11 cellular contexts compared by ENCODE assay signal in the genomic region with DNA sequence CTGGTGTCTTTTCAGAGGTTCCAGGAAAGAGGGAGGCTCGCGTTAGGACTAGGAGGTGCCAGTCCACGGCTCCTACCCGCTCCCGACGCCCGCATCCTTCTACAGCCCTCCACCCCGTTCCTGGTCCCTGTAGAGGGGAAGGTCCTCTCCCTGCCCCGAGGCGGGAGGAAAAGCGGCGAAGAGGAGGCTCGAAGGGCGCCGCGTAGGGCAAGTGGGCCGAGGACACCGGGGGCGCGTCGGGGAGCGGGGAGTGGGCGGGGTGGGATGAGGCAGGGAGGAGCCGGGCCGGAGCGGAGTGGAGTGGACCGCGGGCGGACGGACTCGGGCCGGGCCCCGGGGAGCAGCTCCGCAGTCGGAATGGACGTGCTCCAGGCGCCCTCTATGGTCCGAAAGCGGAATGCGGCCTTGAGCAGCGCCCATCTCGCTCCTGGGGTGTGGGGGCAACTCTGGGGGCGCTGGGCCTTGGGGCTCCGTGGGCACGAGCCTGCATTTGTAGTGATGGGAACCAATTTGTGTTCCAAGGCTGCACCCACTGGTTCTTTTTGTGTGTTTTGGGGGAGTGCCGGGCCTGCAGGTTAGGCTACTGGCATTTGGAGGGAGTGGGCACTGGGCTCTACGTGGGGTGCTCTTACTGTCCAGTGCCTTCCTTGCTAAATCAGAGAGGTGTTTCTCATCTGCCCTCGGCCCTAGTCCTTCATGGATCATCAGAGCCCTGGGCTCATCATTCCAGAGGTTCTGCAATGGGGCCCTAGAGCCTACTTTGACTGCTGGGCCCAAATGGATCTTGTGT. TPM values are rescaled to one million over a fixed set of nuclear protein-coding genes. Genes with fewer than 3 reads are reported as not detected.
DNase-seq lines count a peak whose midpoint lies in the region; ATAC-seq and TF ChIP-seq lines count a peak whose summit lies in the region.
"Had no signal": no experiment of that assay in that cellular context is flagged by ENCODE, and none has a peak within 500 bp of the region (broad histone marks: within the 10 kb centered on the region; RNA-seq: fewer than 3 reads in every experiment).

No MANE protein-coding gene starts in this region.

- peaks cover 15% of the 10 kb centered on the region for H3K4me1 Mint-ChIP-seq in osteocyte (ENCODE audit: unreplicated experiment)

- peak overlapping the region; percentile 82 for H3K4me3 ChIP-seq in BLaER1
- H3K4me3 ChIP-seq: uterus had no signal

- H3K9me3 ChIP-seq in BLaER1 = no peaks in the 10 kb centered on the region; the same call in 1 of the 2 replicates
- H3K9me3 ChIP-seq: uterus had no signal

- H3K36me3 Mint-ChIP-seq in osteocyte (ENCODE audit: unreplicated experiment) = peaks cover 12% of the 10 kb centered on the region

- intact Hi-C loops in head of caudate nucleus (cut with DNase I) = no loop called here

- peak; percentile 15 for TF ChIP-seq CTCF in osteocyte (IDR thresholded peaks at IDR 0.05)

- DNase-seq in head of caudate nucleus (peak in 33 of 42 donors; percentile 5 to 82 (median 53)), osteocyte (ENCODE audit: extremely low spot score, unreplicated experiment) (no peak), EL (no peak)
- no peak for DNase-seq in activated naive CD4-positive, alpha-beta T cell treated with Interleukin-2 at 50 U/mL for 16 hours
- DNase-seq: DMS153, uterus had no signal

- peak overlapping the region; percentile 94 for H3K27ac ChIP-seq in BLaER1
- H3K27ac ChIP-seq: epithelial cell of prostate, uterus had no signal

- H3K4me3 Mint-ChIP-seq in osteocyte (ENCODE audit: unreplicated experiment) = no peak overlapping the region

- peak overlapping the region; percentile 91 for H3K4me2 ChIP-seq in BLaER1

- H3K27ac Mint-ChIP-seq in osteocyte (ENCODE audit: unreplicated experiment) = no peak overlapping the region

- peaks cover 87% of the 10 kb centered on the region for H3K27me3 ChIP-seq in BLaER1

- H4K20me1 ChIP-seq in BLaER1 = peaks cover 99% of the 10 kb centered on the region

- ATAC-seq in SK-N-SH treated with all-trans-retinoic acid at 6 μM for 48 hours (peak; percentile 85), HG02884 (IDR thresholded peaks at IDR 0.05; ENCODE audit: unreplicated experiment) (no peak), GM21447 (IDR thresholded peaks at IDR 0.05; ENCODE audit: unreplicated experiment) (no peak)

- H3K4me1 ChIP-seq in BLaER1 = peaks cover 60% of the 10 kb centered on the region
- H3K4me1 ChIP-seq: uterus had no signal

- peak overlapping the region; percentile 95 for H3K9ac ChIP-seq in BLaER1

- H3K9me3 Mint-ChIP-seq in osteocyte (ENCODE audit: unreplicated experiment) = no peaks in the 10 kb centered on the region

- peaks cover 56% of the 10 kb centered on the region for H3K36me3 ChIP-seq in BLaER1
- H3K36me3 ChIP-seq: uterus had no signal

- no peaks in the 10 kb centered on the region for H3K27me3 Mint-ChIP-seq in osteocyte (ENCODE audit: unreplicated experiment)

TF ChIP-seq in SK-N-SH treated with all-trans-retinoic acid at 6 μM for 48 hours, 23 proteins besides CTCF, POLR2A, EP300 and RAD21:
- TF ChIP-seq ZFP30 (CRISPR knock-in tag; IDR thresholded peaks at IDR 0.05) (no peak), ESRRG (CRISPR knock-in tag; IDR thresholded peaks at IDR 0.05) (no peak), ZC3H10 (CRISPR knock-in tag; IDR thresholded peaks at IDR 0.05) (no peak), ZNF70 (CRISPR knock-in tag; IDR thresholded peaks at IDR 0.05) (no peak), PPARA (CRISPR knock-in tag; IDR thresholded peaks at IDR 0.05; ENCODE audit: borderline replicate concordance) (no peak), GLIS3 (CRISPR knock-in tag; IDR thresholded peaks at IDR 0.05) (no peak)
- TF ChIP-seq, protein P1, sequence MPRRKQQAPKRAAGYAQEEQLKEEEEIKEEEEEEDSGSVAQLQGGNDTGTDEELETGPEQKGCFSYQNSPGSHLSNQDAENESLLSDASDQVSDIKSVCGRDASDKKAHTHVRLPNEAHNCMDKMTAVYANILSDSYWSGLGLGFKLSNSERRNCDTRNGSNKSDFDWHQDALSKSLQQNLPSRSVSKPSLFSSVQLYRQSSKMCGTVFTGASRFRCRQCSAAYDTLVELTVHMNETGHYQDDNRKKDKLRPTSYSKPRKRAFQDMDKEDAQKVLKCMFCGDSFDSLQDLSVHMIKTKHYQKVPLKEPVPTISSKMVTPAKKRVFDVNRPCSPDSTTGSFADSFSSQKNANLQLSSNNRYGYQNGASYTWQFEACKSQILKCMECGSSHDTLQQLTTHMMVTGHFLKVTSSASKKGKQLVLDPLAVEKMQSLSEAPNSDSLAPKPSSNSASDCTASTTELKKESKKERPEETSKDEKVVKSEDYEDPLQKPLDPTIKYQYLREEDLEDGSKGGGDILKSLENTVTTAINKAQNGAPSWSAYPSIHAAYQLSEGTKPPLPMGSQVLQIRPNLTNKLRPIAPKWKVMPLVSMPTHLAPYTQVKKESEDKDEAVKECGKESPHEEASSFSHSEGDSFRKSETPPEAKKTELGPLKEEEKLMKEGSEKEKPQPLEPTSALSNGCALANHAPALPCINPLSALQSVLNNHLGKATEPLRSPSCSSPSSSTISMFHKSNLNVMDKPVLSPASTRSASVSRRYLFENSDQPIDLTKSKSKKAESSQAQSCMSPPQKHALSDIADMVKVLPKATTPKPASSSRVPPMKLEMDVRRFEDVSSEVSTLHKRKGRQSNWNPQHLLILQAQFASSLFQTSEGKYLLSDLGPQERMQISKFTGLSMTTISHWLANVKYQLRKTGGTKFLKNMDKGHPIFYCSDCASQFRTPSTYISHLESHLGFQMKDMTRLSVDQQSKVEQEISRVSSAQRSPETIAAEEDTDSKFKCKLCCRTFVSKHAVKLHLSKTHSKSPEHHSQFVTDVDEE (CRISPR knock-in tag; IDR thresholded peaks at IDR 0.05) = no peak
- TF ChIP-seq, protein P2, sequence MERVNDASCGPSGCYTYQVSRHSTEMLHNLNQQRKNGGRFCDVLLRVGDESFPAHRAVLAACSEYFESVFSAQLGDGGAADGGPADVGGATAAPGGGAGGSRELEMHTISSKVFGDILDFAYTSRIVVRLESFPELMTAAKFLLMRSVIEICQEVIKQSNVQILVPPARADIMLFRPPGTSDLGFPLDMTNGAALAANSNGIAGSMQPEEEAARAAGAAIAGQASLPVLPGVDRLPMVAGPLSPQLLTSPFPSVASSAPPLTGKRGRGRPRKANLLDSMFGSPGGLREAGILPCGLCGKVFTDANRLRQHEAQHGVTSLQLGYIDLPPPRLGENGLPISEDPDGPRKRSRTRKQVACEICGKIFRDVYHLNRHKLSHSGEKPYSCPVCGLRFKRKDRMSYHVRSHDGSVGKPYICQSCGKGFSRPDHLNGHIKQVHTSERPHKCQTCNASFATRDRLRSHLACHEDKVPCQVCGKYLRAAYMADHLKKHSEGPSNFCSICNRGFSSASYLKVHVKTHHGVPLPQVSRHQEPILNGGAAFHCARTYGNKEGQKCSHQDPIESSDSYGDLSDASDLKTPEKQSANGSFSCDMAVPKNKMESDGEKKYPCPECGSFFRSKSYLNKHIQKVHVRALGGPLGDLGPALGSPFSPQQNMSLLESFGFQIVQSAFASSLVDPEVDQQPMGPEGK (CRISPR knock-in tag; IDR thresholded peaks at IDR 0.05; ENCODE audit: borderline replicate concordance) = no peak

RNA-seq across cellular contexts. Expression of gene IRX1, which starts 7.3 kb away (rescaled TPM):
- total RNA-seq in osteocyte = 11.8 and 12.0 TPM in 2 replicates
- total RNA-seq: uterus had no signal

Comparison
In these comparisons a context has a peak if more than half of its experiments do, and no peak if none do; other contexts are left out.
1. DNase-seq: peak in head of caudate nucleus (33 of 42); none in osteocyte (single experiment), activated naive CD4-positive, alpha-beta T cell treated with Interleukin-2 at 50 U/mL for 16 hours (single experiment) and EL (single experiment).